Comparison of ENCODE assay signal across 11 cellular contexts in the genomic region with DNA sequence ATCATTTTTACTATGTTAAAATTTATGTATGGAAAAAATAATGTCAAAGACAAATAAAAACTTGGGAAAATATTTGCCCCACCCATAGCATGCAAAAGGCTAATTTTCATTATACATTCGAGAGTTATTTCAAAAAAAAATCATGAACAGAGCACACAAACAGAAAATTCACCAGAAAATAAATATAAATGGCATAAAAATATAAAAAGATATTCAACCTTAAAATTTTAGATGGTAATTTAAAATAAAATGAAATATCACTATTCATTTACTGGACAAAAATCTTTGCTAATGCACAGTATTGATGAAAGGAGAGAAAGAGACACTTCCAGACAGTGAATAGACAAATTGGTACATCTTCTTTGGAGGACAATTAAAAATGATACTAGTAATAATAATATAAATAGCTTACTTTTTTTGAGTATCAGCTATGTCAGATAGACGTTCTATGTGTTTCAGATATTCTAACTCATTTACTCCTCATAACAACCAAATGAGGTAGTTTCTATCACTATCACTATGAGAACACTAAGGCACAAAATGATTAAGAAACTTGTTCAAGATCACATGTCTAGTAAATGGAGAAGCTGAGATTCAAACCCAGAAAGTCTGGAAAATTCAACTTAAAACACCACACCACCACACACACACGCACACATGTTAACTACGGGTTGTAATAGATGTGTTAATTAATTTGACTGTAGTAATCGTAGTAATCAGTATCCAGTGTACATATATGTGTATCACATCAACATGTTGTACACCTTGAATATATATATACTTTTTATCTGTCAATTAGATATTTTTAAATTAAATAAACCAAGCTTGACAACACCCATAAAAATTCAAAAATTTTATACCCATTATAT.
DNase-seq lines count a peak whose midpoint lies in the region; TF ChIP-seq lines count a peak whose summit lies in the region.
"Had no signal": no experiment of that assay in that cellular context is flagged by ENCODE, and none has a peak within 500 bp of the region (broad histone marks: within the 10 kb centered on the region; RNA-seq: fewer than 3 reads in every experiment).

No MANE protein-coding gene starts in this region.

- H3K27ac Mint-ChIP-seq in HFFc6 = no peak overlapping the region
- H3K27ac Mint-ChIP-seq in dendritic cell treated with granulocyte-macrophage colony-stimulating factor and Interleukin-4, amounts not matched to agents 40 ng/mL and 50 ng/mL, for 4 days = peak overlapping the region; percentile 54
- H3K27ac Mint-ChIP-seq: activated CD4-positive, alpha-beta memory T cell treated with anti-CD3 and anti-CD28 coated beads, Interleukin-2, amount 10 ng/mL, durations not matched to agents 7 days and 5 days; activated naive CD8-positive, alpha-beta T cell treated with anti-CD3 and anti-CD28 coated beads, Interleukin-2, amount 50 U/mL, for 24 hours; stimulated activated naive CD8-positive, alpha-beta T cell treated with anti-CD3 and anti-CD28 coated beads, Interleukin-15, amount 100 ng/mL, for 72 hours had no signal

- intact Hi-C loops in dendritic cell treated with granulocyte-macrophage colony-stimulating factor and Interleukin-4, amounts not matched to agents 40 ng/mL and 50 ng/mL, for 4 days (cut with micrococcal nuclease) = loop anchor here (2.0 to 5.0 kb wide), 2 partner anchors 46 to 133 kb away; no protein-coding TSS in a partner anchor

- no peaks in the 10 kb centered on the region for H3K27me3 Mint-ChIP-seq in HFFc6 (ENCODE audit: insufficient read depth)
- H3K27me3 Mint-ChIP-seq in dendritic cell treated with granulocyte-macrophage colony-stimulating factor and Interleukin-4, amounts not matched to agents 40 ng/mL and 50 ng/mL, for 4 days = peaks cover 5% of the 10 kb centered on the region

- H3K36me3 Mint-ChIP-seq in HFFc6 (ENCODE audit: low read depth) = no peaks in the 10 kb centered on the region
- no peaks in the 10 kb centered on the region for H3K36me3 Mint-ChIP-seq in dendritic cell treated with granulocyte-macrophage colony-stimulating factor and Interleukin-4, amounts not matched to agents 40 ng/mL and 50 ng/mL, for 4 days (ENCODE audit: low read depth)

- TF ChIP-seq CTCF in HFFc6 (IDR thresholded peaks at IDR 0.05) = no peak

- no peaks in the 10 kb centered on the region for H3K9me3 Mint-ChIP-seq in HFFc6
- no peaks in the 10 kb centered on the region for H3K9me3 Mint-ChIP-seq in dendritic cell treated with granulocyte-macrophage colony-stimulating factor and Interleukin-4, amounts not matched to agents 40 ng/mL and 50 ng/mL, for 4 days
- H3K9me3 Mint-ChIP-seq: activated CD4-positive, alpha-beta memory T cell treated with anti-CD3 and anti-CD28 coated beads, Interleukin-2, amount 10 ng/mL, durations not matched to agents 7 days and 5 days; activated naive CD8-positive, alpha-beta T cell treated with anti-CD3 and anti-CD28 coated beads, Interleukin-2, amount 50 U/mL, for 24 hours; stimulated activated naive CD8-positive, alpha-beta T cell treated with anti-CD3 and anti-CD28 coated beads, Interleukin-15, amount 100 ng/mL, for 72 hours had no signal

- H3K4me1 ChIP-seq in ACC112 (ENCODE audit: control insufficient read depth, insufficient read depth, low read length, unreplicated experiment) = no peaks in the 10 kb centered on the region
- H3K4me1 ChIP-seq in mesodermal cell (ENCODE audit: control insufficient read depth, insufficient read depth, low read length, poor library complexity, severe bottlenecking) = no peaks in the 10 kb centered on the region

- H3K4me1 Mint-ChIP-seq in HFFc6 (ENCODE audit: low read depth) = peaks cover 11% of the 10 kb centered on the region
- peaks cover 5% of the 10 kb centered on the region for H3K4me1 Mint-ChIP-seq in dendritic cell treated with granulocyte-macrophage colony-stimulating factor and Interleukin-4, amounts not matched to agents 40 ng/mL and 50 ng/mL, for 4 days (ENCODE audit: low read depth)
- H3K4me1 Mint-ChIP-seq: stimulated activated naive CD8-positive, alpha-beta T cell treated with anti-CD3 and anti-CD28 coated beads, Interleukin-15, amount 100 ng/mL, for 72 hours had no signal

- H3K27me3 ChIP-seq in ACC112 (ENCODE audit: insufficient read depth, low read length) = no peaks in the 10 kb centered on the region

- no peaks in the 10 kb centered on the region for H3K36me3 ChIP-seq in ACC112 (ENCODE audit: insufficient read depth, low read length)
- no peaks in the 10 kb centered on the region for H3K36me3 ChIP-seq in mesodermal cell (ENCODE audit: control insufficient read depth, insufficient read depth, low read length)

- H3K9me3 ChIP-seq in mesodermal cell (ENCODE audit: control insufficient read depth, low read length) = no peaks in the 10 kb centered on the region

- WGBS in mesodermal cell (ENCODE audit: insufficient coverage in 2 of 2), 2 experiments = no CpG with 5 or more reads among the region's 5 CpGs

- peak overlapping the region; percentile 27; the same call in 1 of the 2 replicates for H3K4me3 Mint-ChIP-seq in HFFc6
- H3K4me3 Mint-ChIP-seq in dendritic cell treated with granulocyte-macrophage colony-stimulating factor and Interleukin-4, amounts not matched to agents 40 ng/mL and 50 ng/mL, for 4 days = no peak overlapping the region
- H3K4me3 Mint-ChIP-seq: activated CD4-positive, alpha-beta memory T cell treated with anti-CD3 and anti-CD28 coated beads, Interleukin-2, amount 10 ng/mL, durations not matched to agents 7 days and 5 days had no signal

- H3K27ac ChIP-seq in ACC112 (ENCODE audit: low read depth, low read length) = no peak overlapping the region
- no peak overlapping the region for H3K27ac ChIP-seq in mesodermal cell (ENCODE audit: low read depth, low read length, severe bottlenecking)

- DNase-seq in HFFc6 = no peak
- DNase-seq in MV-4-11 (lab: John Stamatoyannopoulos, UW) = no peak
- DNase-seq in mesenteric fat pad (ENCODE audit: low spot score) = no peak
- no peak for DNase-seq in UCSD-AML1 (lab: John Stamatoyannopoulos, UW; ENCODE audit: unreplicated experiment)
- no peak for DNase-seq in activated T-cell treated with anti-CD3 and anti-CD28 coated beads, Interleukin-2, amount 50 U/mL, for 1 hour

- peak overlapping the region; percentile 68 for H2AFZ ChIP-seq in ACC112 (ENCODE audit: low read length, unreplicated experiment)

- H3K4me3 ChIP-seq in ACC112 (ENCODE audit: low read depth, low read length) = peak overlapping the region; percentile 71
- H3K4me3 ChIP-seq in mesodermal cell (ENCODE audit: extremely low read depth, insufficient read depth, low read length, poor library complexity, severe bottlenecking) = peak overlapping the region; percentile 25

- H3K79me2 ChIP-seq in ACC112 (ENCODE audit: control insufficient read depth, insufficient read depth, low read length, unreplicated experiment) = no peaks in the 10 kb centered on the region
